ENCODE assay signal across 13 cellular contexts in genomic region chr15:80250614-80251504, GRCh38. TPM values are rescaled to one million over a fixed set of nuclear protein-coding genes. Genes with fewer than 3 reads are reported as not detected.
DNase-seq lines count a peak whose midpoint lies in the region; ATAC-seq, FAIRE-seq and TF ChIP-seq lines count a peak whose summit lies in the region.
"Had no signal": no experiment of that assay in that cellular context is flagged by ENCODE, and none has a peak within 500 bp of the region (broad histone marks: within the 10 kb centered on the region; RNA-seq: fewer than 3 reads in every experiment).

No MANE protein-coding gene starts in this region.

- intact Hi-C loops in esophagus squamous epithelium (cut with DNase I) = no loop called here

- peaks cover 95% of the 10 kb centered on the region for H3K27me3 Mint-ChIP-seq in nephron (ENCODE audit: low read depth)

- CTCF ChIA-PET in A549 (lab: Yijun Ruan, JAX) = no interaction called here

- TF ChIP-seq RAD21 in A549 (conservative IDR thresholded peaks at IDR 0.05 in 1 of 2, IDR thresholded peaks at IDR 0.05 in 1 of 2) = no peak

- H3K4me1 ChIP-seq in A549 = peaks cover 6% of the 10 kb centered on the region; the same call in 1 of the 3 replicates
- H3K4me1 ChIP-seq in esophagus squamous epithelium = peaks cover 0 to 14% (median 8%) of the 10 kb centered on the region in 3 donors

- H3K27ac Mint-ChIP-seq in nephron = no peak overlapping the region
- H3K27ac Mint-ChIP-seq: activated CD4-positive, alpha-beta memory T cell treated with anti-CD3 and anti-CD28 coated beads for 36 hours had no signal

- peak overlapping the region; percentile 71 to 77 (median 72) for H3K4me3 Mint-ChIP-seq in nephron
- H3K4me3 Mint-ChIP-seq: activated CD4-positive, alpha-beta memory T cell treated with anti-CD3 and anti-CD28 coated beads for 36 hours had no signal

- TF ChIP-seq EP300 in A549 (IDR thresholded peaks at IDR 0.05) = no peak

- H3K27ac ChIP-seq in A549 (no peak overlapping the region), esophagus squamous epithelium (no peak overlapping the region)
- H3K27ac ChIP-seq: BLaER1 had no signal

- peak overlapping the region; percentile 49; the same call in 2 of the 3 replicates for H3K4me3 ChIP-seq in A549
- peak overlapping the region in 3 of 4 donors; percentile 22 to 60 (median 44) for H3K4me3 ChIP-seq in esophagus squamous epithelium

- H3K27me3 ChIP-seq in esophagus squamous epithelium = peaks cover 9 to 96% (median 14%) of the 10 kb centered on the region in 4 donors

- no peaks in the 10 kb centered on the region for H3K36me3 ChIP-seq in esophagus squamous epithelium
- H3K36me3 ChIP-seq: BLaER1 had no signal

- peaks cover 3% of the 10 kb centered on the region for H3K9me3 Mint-ChIP-seq in nephron
- H3K9me3 Mint-ChIP-seq: activated CD4-positive, alpha-beta memory T cell treated with anti-CD3 and anti-CD28 coated beads for 36 hours had no signal

- peak; percentile 36 for FAIRE-seq in A549 (lab: Jason Lieb, UNC)
- FAIRE-seq: frontal cortex had no signal

- H3K4me1 Mint-ChIP-seq in nephron = peaks cover 9% of the 10 kb centered on the region

- TF ChIP-seq POLR2A in A549 (IDR thresholded peaks at IDR 0.05; ENCODE audit: low read length) (no peak), esophagus squamous epithelium (IDR thresholded peaks at IDR 0.05) (no peak)

- TF ChIP-seq CTCF in A549 (IDR thresholded peaks at IDR 0.05) (no peak), esophagus squamous epithelium (IDR thresholded peaks at IDR 0.05) (no peak), nephron (IDR thresholded peaks at IDR 0.05; ENCODE audit: unreplicated experiment in 3 of 3) (no peak)

- POLR2A ChIA-PET in A549 (lab: Yijun Ruan, JAX) = no interaction called here

- WGBS in A549 (ENCODE audit: missing lambda C conversion rate) = 76% methylated on average over 21 of the region's 21 CpGs
- WGBS in esophagus squamous epithelium, 2 donors = 60 to 66% methylated on average over 20 to 21 of the region's 21 CpGs

- 0 out of 3 replicates have a peak, but pooled peaks cover 5% of the 10 kb centered on the region for H3K9me3 ChIP-seq in A549
- H3K9me3 ChIP-seq in esophagus squamous epithelium = no peaks in the 10 kb centered on the region
- H3K9me3 ChIP-seq: BLaER1 had no signal

- ATAC-seq in A549 (no peak; a peak in 1 of 6 replicates), GM21786 (IDR thresholded peaks at IDR 0.05; ENCODE audit: unreplicated experiment) (no peak)

- H3K4me2 ChIP-seq in A549 = peak overlapping the region; percentile 96

- no peak for DNase-seq in A549 (ENCODE audit: low read depth in 1 of 2, low spot score in 1 of 2)
- peak; percentile 42 for DNase-seq in HuH-7 (ENCODE audit: low spot score)
- no peak for DNase-seq in esophagus squamous epithelium (lab: John Stamatoyannopoulos, UW)
- no peak for DNase-seq in UCSD-AML1 (lab: John Stamatoyannopoulos, UW; ENCODE audit: unreplicated experiment)
- DNase-seq in stimulated activated naive CD4-positive, alpha-beta T cell (lab: John Stamatoyannopoulos, UW) = no peak
- no peak for DNase-seq in SKM-1 (lab: John Stamatoyannopoulos, UW; ENCODE audit: unreplicated experiment)
- DNase-seq: activated CD4-positive, alpha-beta memory T cell treated with anti-CD3 and anti-CD28 coated beads for 36 hours had no signal

- H3K36me3 Mint-ChIP-seq in nephron (ENCODE audit: low read depth) = no peaks in the 10 kb centered on the region
- H3K36me3 Mint-ChIP-seq: activated CD4-positive, alpha-beta memory T cell treated with anti-CD3 and anti-CD28 coated beads for 36 hours had no signal

TF ChIP-seq in A549, 52 proteins besides CTCF, POLR2A, EP300 and RAD21:
- TF ChIP-seq RNF2 (IDR thresholded peaks at IDR 0.05; ENCODE audit: borderline replicate concordance, low read depth) (0 out of 2 replicates have a peak, but pooled peaks have one; percentile 18), CBX8 (IDR thresholded peaks at IDR 0.05) (peak; percentile 80), NR3C1 (IDR thresholded peaks at IDR 0.05) (no peak), MYC (IDR thresholded peaks at IDR 0.05; ENCODE audit: borderline replicate concordance, low read length) (no peak), HOXB5 (CRISPR knock-in tag; IDR thresholded peaks at IDR 0.05) (no peak), KDM1A (IDR thresholded peaks at IDR 0.05; ENCODE audit: low read depth) (no peak), JUNB (IDR thresholded peaks at IDR 0.05) (no peak)

RNA-seq across cellular contexts. Expression of gene CTXND1, which starts 1.2 kb away (rescaled TPM):
- polyA plus RNA-seq in A549 (2011; rRNA removed) (not detected in 2 replicates), A549 (2017; fragmentation: RNase III; extraction: RNeasy Plus Mini Kit Qiagen cat#74134 plus additional on column Dnase treatment) (not detected in 3 replicates)
- not detected in 2 replicates for polyA plus RNA-seq in A549 (2012; cell fraction: cytosol; rRNA removed)
- polyA plus RNA-seq in A549 (2012; cell fraction: nucleus; rRNA removed) = not detected in 2 replicates
- polyA minus RNA-seq in A549 (2011; rRNA and poly(A)+ RNA removed) = not detected in 2 replicates
- not detected for total RNA-seq in esophagus squamous epithelium
- total RNA-seq: activated CD4-positive, alpha-beta memory T cell treated with anti-CD3 and anti-CD28 coated beads for 36 hours; myocyte; NCI-H460 had no signal
